Comparison of ENCODE assay signal across 11 cellular contexts in the genomic region with DNA sequence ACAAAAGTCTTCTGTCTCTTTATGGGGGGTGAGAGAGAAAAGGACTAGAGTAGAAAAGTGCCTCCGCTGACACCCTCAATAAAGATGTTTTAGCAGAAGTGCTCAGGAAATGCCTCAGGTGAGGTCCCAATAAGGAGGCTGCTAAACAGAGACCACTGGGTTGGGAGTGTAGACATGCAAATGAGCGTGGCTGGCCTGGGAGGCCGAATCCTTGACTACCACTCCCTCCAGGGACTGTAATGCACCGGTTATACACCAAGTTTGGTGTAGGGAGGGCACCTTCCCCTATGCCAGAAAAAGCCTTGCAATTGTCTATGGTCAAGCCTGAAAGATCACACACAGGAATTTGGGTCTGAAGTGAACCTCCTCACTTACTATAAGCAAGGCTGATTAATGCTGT. TPM values are rescaled to one million over a fixed set of nuclear protein-coding genes. Genes with fewer than 3 reads are reported as not detected.
A peak's percentile ranks its signal among the peaks of the same experiment; 100 is the strongest.
DNase-seq lines count a peak whose midpoint lies in the region; ATAC-seq and TF ChIP-seq lines count a peak whose summit lies in the region.
"Had no signal": no experiment of that assay in that cellular context is flagged by ENCODE, and none has a peak within 500 bp of the region (broad histone marks: within the 10 kb centered on the region; RNA-seq: fewer than 3 reads in every experiment).

No MANE protein-coding gene starts in this region.

- POLR2A ChIA-PET in HEK293 (lab: Yijun Ruan, JAX) = no interaction called here

- no peaks in the 10 kb centered on the region for H3K9me3 Mint-ChIP-seq in natural killer cell treated with Interleukin-12 subunit alpha and Interleukin-12 subunit beta and Interleukin-15 and Interleukin-18, amount 100 ng/mL, for 72 hours

- peaks cover 25 to 34% of the 10 kb centered on the region in 2 donors for H3K4me1 Mint-ChIP-seq in natural killer cell treated with Interleukin-12 subunit alpha and Interleukin-12 subunit beta and Interleukin-15 and Interleukin-18, amount 100 ng/mL, for 72 hours (ENCODE audit: low read depth in 2 of 2)

- peak overlapping the region; percentile 47 for H3K4me3 ChIP-seq in GM08714 (ENCODE audit: low read length)
- H3K4me3 ChIP-seq in HEK293 (ENCODE audit: low read depth, low read length) = 0 out of 2 replicates have a peak overlapping the region, but pooled peaks have one; percentile 1
- H3K4me3 ChIP-seq in adipocyte (ENCODE audit: low read length) = peak overlapping the region; percentile 99
- no peak overlapping the region for H3K4me3 ChIP-seq in effector memory CD4-positive, alpha-beta T cell (ENCODE audit: insufficient read depth, low read depth, low read length, poor library complexity, severe bottlenecking)

- no peak for ATAC-seq in natural killer cell treated with Interleukin-12 subunit alpha and Interleukin-12 subunit beta and Interleukin-15 and Interleukin-18, amount 100 ng/mL, for 72 hours

- H3K27me3 Mint-ChIP-seq in natural killer cell treated with Interleukin-12 subunit alpha and Interleukin-12 subunit beta and Interleukin-15 and Interleukin-18, amount 100 ng/mL, for 72 hours = no peaks in the 10 kb centered on the region

- TF ChIP-seq CTCF in HEK293 (tag by site-specific recombination; IDR thresholded peaks at IDR 0.05) = no peak

- peaks cover 19% of the 10 kb centered on the region for H3K36me3 Mint-ChIP-seq in natural killer cell treated with Interleukin-12 subunit alpha and Interleukin-12 subunit beta and Interleukin-15 and Interleukin-18, amount 100 ng/mL, for 72 hours

- H3K27ac Mint-ChIP-seq in natural killer cell treated with Interleukin-12 subunit alpha and Interleukin-12 subunit beta and Interleukin-15 and Interleukin-18, amount 100 ng/mL, for 72 hours = peak overlapping the region; percentile 88 to 92

- H3K4me3 Mint-ChIP-seq in natural killer cell treated with Interleukin-12 subunit alpha and Interleukin-12 subunit beta and Interleukin-15 and Interleukin-18, amount 100 ng/mL, for 72 hours = peak overlapping the region; percentile 98

- no peaks in the 10 kb centered on the region for H3K9me3 ChIP-seq in HEK293 (ENCODE audit: control insufficient read depth, insufficient read depth, low read depth, low read length)
- no peaks in the 10 kb centered on the region for H3K9me3 ChIP-seq in adipocyte (ENCODE audit: control insufficient read depth, low read length)
- H3K9me3 ChIP-seq in effector memory CD4-positive, alpha-beta T cell (ENCODE audit: control insufficient read depth, low read length) = no peaks in the 10 kb centered on the region
- H3K9me3 ChIP-seq: thyroid gland had no signal

- H3K27ac ChIP-seq in HEK293 (ENCODE audit: extremely low read depth, low read depth, low read length) = no peak overlapping the region
- no peak overlapping the region for H3K27ac ChIP-seq in effector memory CD4-positive, alpha-beta T cell (ENCODE audit: insufficient read depth, low read length, poor library complexity, severe bottlenecking)

- H3K27me3 ChIP-seq in adipocyte (replicated peaks; ENCODE audit: control insufficient read depth, insufficient read depth, low read length) = no peaks in the 10 kb centered on the region
- no peaks in the 10 kb centered on the region for H3K27me3 ChIP-seq in effector memory CD4-positive, alpha-beta T cell (replicated peaks; ENCODE audit: control insufficient read depth, insufficient read depth, low read length, poor library complexity, severe bottlenecking)
- H3K27me3 ChIP-seq: thyroid gland had no signal

- CTCF ChIA-PET in HEK293 (lab: Yijun Ruan, JAX) = no interaction called here

- DNase-seq in adipocyte (ENCODE audit: low read depth) = no peak
- no peak for DNase-seq in natural killer cell treated with Interleukin-12 subunit alpha and Interleukin-12 subunit beta and Interleukin-15 and Interleukin-18, amount 100 ng/mL, for 72 hours (ENCODE audit: low spot score)
- DNase-seq in effector memory CD4-positive, alpha-beta T cell = no peak
- DNase-seq in NCI-H510A (lab: John Stamatoyannopoulos, UW) = no peak
- DNase-seq in NCI-H82 treated with DMSO at 0.1 percent for 48 hours (lab: John Stamatoyannopoulos, UW; ENCODE audit: unreplicated experiment) = no peak
- DNase-seq in KG1 (lab: John Stamatoyannopoulos, UW) = no peak
- DNase-seq: NCI-H2081; stimulated activated CD4-positive, alpha-beta T cell treated with anti-CD3 and anti-CD28 coated beads, Interleukin-1b, Interleukin-23, amount 100 ng/mL, for 48 hours; thyroid gland had no signal

- peaks cover 26 to 49% of the 10 kb centered on the region in 2 experiments; a peak in 2 of 3 replicates for H3K36me3 ChIP-seq in HEK293 (ENCODE audit: control insufficient read depth in 2 of 2, insufficient read depth in 1 of 2, low read length in 2 of 2)
- H3K36me3 ChIP-seq in adipocyte (ENCODE audit: control insufficient read depth, insufficient read depth, low read length, severe bottlenecking) = peaks cover 48% of the 10 kb centered on the region
- peaks cover 32% of the 10 kb centered on the region for H3K36me3 ChIP-seq in effector memory CD4-positive, alpha-beta T cell (ENCODE audit: control insufficient read depth, insufficient read depth, low read length)

- no peak overlapping the region for H3K9ac ChIP-seq in adipocyte (ENCODE audit: low read length)

- H3K4me1 ChIP-seq in HEK293 (ENCODE audit: control insufficient read depth, insufficient read depth, low read length) (no peaks in the 10 kb centered on the region; the same call in 1 of the 2 replicates), adipocyte (ENCODE audit: control insufficient read depth, insufficient read depth, low read length) (peaks cover 20% of the 10 kb centered on the region)
- H3K4me1 ChIP-seq in effector memory CD4-positive, alpha-beta T cell (ENCODE audit: control insufficient read depth, insufficient read depth, low read length, poor library complexity, severe bottlenecking) = peaks cover 5% of the 10 kb centered on the region

TF ChIP-seq in HEK293, 187 proteins besides CTCF, POLR2A, EP300 and RAD21:
- TF ChIP-seq ZNF169 (tag by site-specific recombination; IDR thresholded peaks at IDR 0.05) = no peak
- TF ChIP-seq YY2 (tag by site-specific recombination; IDR thresholded peaks at IDR 0.05) = no peak
- TF ChIP-seq, protein P1, sequence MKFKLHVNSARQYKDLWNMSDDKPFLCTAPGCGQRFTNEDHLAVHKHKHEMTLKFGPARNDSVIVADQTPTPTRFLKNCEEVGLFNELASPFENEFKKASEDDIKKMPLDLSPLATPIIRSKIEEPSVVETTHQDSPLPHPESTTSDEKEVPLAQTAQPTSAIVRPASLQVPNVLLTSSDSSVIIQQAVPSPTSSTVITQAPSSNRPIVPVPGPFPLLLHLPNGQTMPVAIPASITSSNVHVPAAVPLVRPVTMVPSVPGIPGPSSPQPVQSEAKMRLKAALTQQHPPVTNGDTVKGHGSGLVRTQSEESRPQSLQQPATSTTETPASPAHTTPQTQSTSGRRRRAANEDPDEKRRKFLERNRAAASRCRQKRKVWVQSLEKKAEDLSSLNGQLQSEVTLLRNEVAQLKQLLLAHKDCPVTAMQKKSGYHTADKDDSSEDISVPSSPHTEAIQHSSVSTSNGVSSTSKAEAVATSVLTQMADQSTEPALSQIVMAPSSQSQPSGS (tag by site-specific recombination; IDR thresholded peaks at IDR 0.05; ENCODE audit: low read depth) = no peak
- TF ChIP-seq GLI4 (tag by site-specific recombination; IDR thresholded peaks at IDR 0.05) = no peak
- TF ChIP-seq ZNF514 (tag by site-specific recombination; IDR thresholded peaks at IDR 0.05) = no peak

RNA-seq across cellular contexts. Expression of a gene that starts 1.8 kb away (rescaled TPM):
- 10 to 100 TPM; 53.0 to 64.8 TPM for total RNA-seq in natural killer cell treated with Interleukin-12 subunit alpha and Interleukin-12 subunit beta and Interleukin-15 and Interleukin-18, amount 100 ng/mL, for 72 hours
